ENCODE assay signal across 8 cellular contexts in genomic region chr7:44572771-44573170, GRCh38. TPM values are rescaled to one million over a fixed set of nuclear protein-coding genes. Genes with fewer than 3 reads are reported as not detected.
DNase-seq lines count a peak whose midpoint lies in the region; ATAC-seq and TF ChIP-seq lines count a peak whose summit lies in the region.
"Had no signal": no experiment of that assay in that cellular context is flagged by ENCODE, and none has a peak within 500 bp of the region (broad histone marks: within the 10 kb centered on the region; RNA-seq: fewer than 3 reads in every experiment).

No MANE protein-coding gene starts in this region.

- H3K27me3 Mint-ChIP-seq in HFFc6 (ENCODE audit: insufficient read depth) = no peaks in the 10 kb centered on the region; the same call in 1 of the 2 replicates
- H3K27me3 Mint-ChIP-seq in activated CD8-positive, alpha-beta T cell treated with anti-CD3 and anti-CD28 coated beads, Interleukin-2, amount 10 ng/mL, durations not matched to agents 7 days and 5 days (ENCODE audit: low read depth) = no peaks in the 10 kb centered on the region
- no peaks in the 10 kb centered on the region for H3K27me3 Mint-ChIP-seq in stimulated activated memory B cell treated with anti-CD40 and anti-IgM and Interleukin-4, amounts not matched to agents 10 μg/mL and 1 μg/mL and 100 μg/mL, for 72 hours

- peak overlapping the region; percentile 85 for H3K9ac ChIP-seq in iPS-18a (ENCODE audit: low read length)

- no peak for ATAC-seq in activated CD8-positive, alpha-beta T cell treated with anti-CD3 and anti-CD28 coated beads, Interleukin-2, amount 10 ng/mL, durations not matched to agents 7 days and 5 days
- ATAC-seq in stimulated activated memory B cell treated with anti-CD40 and anti-IgM and Interleukin-4, amounts not matched to agents 10 μg/mL and 1 μg/mL and 100 μg/mL, for 72 hours = no peak

- H3K4me1 ChIP-seq in iPS-18a (ENCODE audit: control insufficient read depth, low read depth, low read length) = peaks cover 7% of the 10 kb centered on the region

- peak overlapping the region; percentile 95 for H3K27ac Mint-ChIP-seq in HFFc6
- peak overlapping the region; percentile 96 for H3K27ac Mint-ChIP-seq in activated CD8-positive, alpha-beta T cell treated with anti-CD3 and anti-CD28 coated beads, Interleukin-2, amount 10 ng/mL, durations not matched to agents 7 days and 5 days
- H3K27ac Mint-ChIP-seq in stimulated activated memory B cell treated with anti-CD40 and anti-IgM and Interleukin-4, amounts not matched to agents 10 μg/mL and 1 μg/mL and 100 μg/mL, for 72 hours = peak overlapping the region; percentile 92

- TF ChIP-seq POLR2A in lower leg skin (IDR thresholded peaks at IDR 0.05) = no peak

- no peaks in the 10 kb centered on the region for H3K9me3 Mint-ChIP-seq in HFFc6
- H3K9me3 Mint-ChIP-seq in activated CD8-positive, alpha-beta T cell treated with anti-CD3 and anti-CD28 coated beads, Interleukin-2, amount 10 ng/mL, durations not matched to agents 7 days and 5 days (ENCODE audit: insufficient read depth) = no peaks in the 10 kb centered on the region
- H3K9me3 Mint-ChIP-seq in stimulated activated memory B cell treated with anti-CD40 and anti-IgM and Interleukin-4, amounts not matched to agents 10 μg/mL and 1 μg/mL and 100 μg/mL, for 72 hours = no peaks in the 10 kb centered on the region

- peaks cover 53% of the 10 kb centered on the region for H3K36me3 ChIP-seq in iPS-18a (ENCODE audit: control insufficient read depth, low read depth, low read length)

- peak overlapping the region; percentile 100 for H3K4me3 Mint-ChIP-seq in HFFc6
- H3K4me3 Mint-ChIP-seq in activated CD8-positive, alpha-beta T cell treated with anti-CD3 and anti-CD28 coated beads, Interleukin-2, amount 10 ng/mL, durations not matched to agents 7 days and 5 days = peak overlapping the region; percentile 99
- peak overlapping the region; percentile 92 for H3K4me3 Mint-ChIP-seq in stimulated activated memory B cell treated with anti-CD40 and anti-IgM and Interleukin-4, amounts not matched to agents 10 μg/mL and 1 μg/mL and 100 μg/mL, for 72 hours

- H3K27me3 ChIP-seq in iPS-18a (ENCODE audit: control insufficient read depth, insufficient read depth, low read length) = no peaks in the 10 kb centered on the region

- intact Hi-C loops in lower leg skin (cut with DNase I; ENCODE audit: low total_unique reads) = no loop called here

- peak overlapping the region; percentile 85 for H3K4me3 ChIP-seq in iPS-18a (ENCODE audit: low read length)
- H3K4me3 ChIP-seq in lower leg skin (ENCODE audit: low read depth, poor library complexity, severe bottlenecking) = no peak overlapping the region

- H3K9me3 ChIP-seq in iPS-18a (ENCODE audit: control insufficient read depth, low read depth, low read length) = no peaks in the 10 kb centered on the region

- CTCF ChIA-PET in activated CD8-positive, alpha-beta T cell treated with anti-CD3 and anti-CD28 coated beads, Interleukin-2, amount 10 ng/mL, durations not matched to agents 7 days and 5 days (lab: Charles Lee) = interaction anchor here (0.7 to 5.4 kb wide), 5 partner anchors 8 to 332 kb away, joined by 3 to 50 read pairs (median 4); no protein-coding TSS in a partner anchor

- WGBS in lower leg skin, 2 donors = 53 to 61% methylated on average over 5 of the region's 5 CpGs

- peaks cover 59% of the 10 kb centered on the region for H3K36me3 Mint-ChIP-seq in HFFc6 (ENCODE audit: low read depth)
- H3K36me3 Mint-ChIP-seq in activated CD8-positive, alpha-beta T cell treated with anti-CD3 and anti-CD28 coated beads, Interleukin-2, amount 10 ng/mL, durations not matched to agents 7 days and 5 days (ENCODE audit: low read depth) = peaks cover 74% of the 10 kb centered on the region
- H3K36me3 Mint-ChIP-seq in stimulated activated memory B cell treated with anti-CD40 and anti-IgM and Interleukin-4, amounts not matched to agents 10 μg/mL and 1 μg/mL and 100 μg/mL, for 72 hours = peaks cover 70% of the 10 kb centered on the region

- no peak for TF ChIP-seq CTCF in HFFc6 (IDR thresholded peaks at IDR 0.05)
- no peak for TF ChIP-seq CTCF in lower leg skin (IDR thresholded peaks at IDR 0.05)

- H3K4me1 Mint-ChIP-seq in HFFc6 (ENCODE audit: low read depth) = peaks cover 32% of the 10 kb centered on the region
- peaks cover 36% of the 10 kb centered on the region for H3K4me1 Mint-ChIP-seq in activated CD8-positive, alpha-beta T cell treated with anti-CD3 and anti-CD28 coated beads, Interleukin-2, amount 10 ng/mL, durations not matched to agents 7 days and 5 days (ENCODE audit: low read depth)
- H3K4me1 Mint-ChIP-seq in stimulated activated memory B cell treated with anti-CD40 and anti-IgM and Interleukin-4, amounts not matched to agents 10 μg/mL and 1 μg/mL and 100 μg/mL, for 72 hours = peaks cover 34% of the 10 kb centered on the region

- peak overlapping the region; percentile 74 for H3K27ac ChIP-seq in iPS-18a (ENCODE audit: low read length)

- DNase-seq in HFFc6 (no peak), CD1c-positive myeloid dendritic cell (ENCODE audit: extremely low spot score) (no peak), lower leg skin (ENCODE audit: low spot score in 2 of 2) (no peak), DMS153 treated with DMSO at 0.1 percent for 48 hours (lab: John Stamatoyannopoulos, UW; ENCODE audit: unreplicated experiment) (no peak)
- no peak for DNase-seq in activated CD8-positive, alpha-beta T cell treated with anti-CD3 and anti-CD28 coated beads, Interleukin-2, amount 10 ng/mL, durations not matched to agents 7 days and 5 days
- DNase-seq: activated CD4-positive, alpha-beta T cell treated with anti-CD3 and anti-CD28 coated beads for 1 hour had no signal

- POLR2A ChIA-PET in activated CD8-positive, alpha-beta T cell treated with anti-CD3 and anti-CD28 coated beads, Interleukin-2, amount 10 ng/mL, durations not matched to agents 7 days and 5 days (lab: Charles Lee) = interaction anchor here (0.9 to 3.1 kb wide), 7 partner anchors 9 to 505 kb away, joined by 3 to 27 read pairs (median 6); partner anchors contain the start of genes H2AZ2, PURB and TMED4

RNA-seq across cellular contexts. Expression of gene DDX56, which starts 0.9 kb away (rescaled TPM):
- 10 to 100 TPM; 62.2 to 81.9 (median 70.1) TPM for total RNA-seq in HFFc6 (2021; fragmentation: NEBNext Ultra II Directional; extraction: Animal tissue kit (Norgen Biotek cat#: 25700))
- 10 to 100 TPM; 83.6 to 86.5 TPM for total RNA-seq in activated CD8-positive, alpha-beta T cell treated with anti-CD3 and anti-CD28 coated beads, Interleukin-2, amount 10 ng/mL, durations not matched to agents 7 days and 5 days
- 10 to 100 TPM; 58.9 to 71.7 (median 68.3) TPM for total RNA-seq in lower leg skin

RNA-seq across cellular contexts. Expression of gene TMED4, which starts 9.3 kb away (rescaled TPM):
- 10 to 100 TPM; 73.7 to 89.7 (median 80.7) TPM for total RNA-seq in HFFc6 (2021; fragmentation: NEBNext Ultra II Directional; extraction: Animal tissue kit (Norgen Biotek cat#: 25700))
- total RNA-seq in activated CD8-positive, alpha-beta T cell treated with anti-CD3 and anti-CD28 coated beads, Interleukin-2, amount 10 ng/mL, durations not matched to agents 7 days and 5 days = 10 to 100 TPM; 63.8 to 65.9 TPM
- total RNA-seq in lower leg skin = 100 to 1,000 TPM; 133 to 166 (median 153) TPM

RNA-seq across cellular contexts. Expression of gene NPC1L1, which starts 31.6 kb away (rescaled TPM):
- total RNA-seq in HFFc6 (2021; fragmentation: NEBNext Ultra II Directional; extraction: Animal tissue kit (Norgen Biotek cat#: 25700)) = not detected
- not detected for total RNA-seq in activated CD8-positive, alpha-beta T cell treated with anti-CD3 and anti-CD28 coated beads, Interleukin-2, amount 10 ng/mL, durations not matched to agents 7 days and 5 days
- under 1 TPM in 3 of 4 donors, not detected in 1; 0.08 to 0.13 (median 0.10) TPM for total RNA-seq in lower leg skin

RNA-seq across cellular contexts. Expression of gene OGDH, which starts 33.7 kb away (rescaled TPM):
- 10 to 100 TPM; 77.8 to 88.2 (median 80.2) TPM for total RNA-seq in HFFc6 (2021; fragmentation: NEBNext Ultra II Directional; extraction: Animal tissue kit (Norgen Biotek cat#: 25700))
- 100 to 1,000 TPM; 113 to 114 TPM for total RNA-seq in activated CD8-positive, alpha-beta T cell treated with anti-CD3 and anti-CD28 coated beads, Interleukin-2, amount 10 ng/mL, durations not matched to agents 7 days and 5 days
- total RNA-seq in lower leg skin = 100 to 1,000 TPM; 106 to 152 (median 126) TPM
